In genomic region chr11:47852053-47852452, GRCh38 we compare ENCODE assay signal across 24 cellular contexts. TPM values are rescaled to one million over a fixed set of nuclear protein-coding genes. Genes with fewer than 3 reads are reported as not detected.
DNase-seq lines count a peak whose midpoint lies in the region; ATAC-seq, FAIRE-seq and TF ChIP-seq lines count a peak whose summit lies in the region.
"Had no signal": no experiment of that assay in that cellular context is flagged by ENCODE, and none has a peak within 500 bp of the region (broad histone marks: within the 10 kb centered on the region; RNA-seq: fewer than 3 reads in every experiment).

No MANE protein-coding gene starts in this region.

- H3K27me3 Mint-ChIP-seq in CD4-positive, CD25-positive, alpha-beta regulatory T cell = no peaks in the 10 kb centered on the region
- no peaks in the 10 kb centered on the region for H3K27me3 Mint-ChIP-seq in activated naive CD8-positive, alpha-beta T cell treated with anti-CD3 and anti-CD28 coated beads, Interleukin-2, amount 50 U/mL, for 24 hours
- H3K27me3 Mint-ChIP-seq in naive thymus-derived CD8-positive, alpha-beta T cell = no peaks in the 10 kb centered on the region

- no peaks in the 10 kb centered on the region for H3K36me3 ChIP-seq in CD4-positive, CD25-positive, alpha-beta regulatory T cell (ENCODE audit: control insufficient read depth, insufficient read depth, low read length)

- no peak for FAIRE-seq in H54 (lab: Jason Lieb, UNC)
- FAIRE-seq: astrocyte, D721Med, GM12892 had no signal

- no peaks in the 10 kb centered on the region for H3K9me3 Mint-ChIP-seq in CD4-positive, CD25-positive, alpha-beta regulatory T cell
- H3K9me3 Mint-ChIP-seq in activated naive CD8-positive, alpha-beta T cell treated with anti-CD3 and anti-CD28 coated beads, Interleukin-2, amount 50 U/mL, for 24 hours = no peaks in the 10 kb centered on the region
- no peaks in the 10 kb centered on the region for H3K9me3 Mint-ChIP-seq in naive thymus-derived CD8-positive, alpha-beta T cell
- H3K9me3 Mint-ChIP-seq: activated naive CD4-positive, alpha-beta T cell treated with anti-CD3 and anti-CD28 coated beads, Interleukin-2, amount 50 U/mL, for 72 hours; CD14-positive monocyte; immature natural killer cell had no signal

- no peak for TF ChIP-seq POLR2A in H54 (IDR thresholded peaks at IDR 0.05; ENCODE audit: low read depth, low read length)

- no peak for ATAC-seq in CD4-positive, CD25-positive, alpha-beta regulatory T cell (ENCODE audit: low read depth in 2 of 2)
- no peak for ATAC-seq in activated naive CD8-positive, alpha-beta T cell treated with anti-CD3 and anti-CD28 coated beads, Interleukin-2, amount 50 U/mL, for 24 hours
- ATAC-seq in naive thymus-derived CD8-positive, alpha-beta T cell = no peak
- ATAC-seq: activated naive CD4-positive, alpha-beta T cell treated with anti-CD3 and anti-CD28 coated beads, Interleukin-2, amount 50 U/mL, for 72 hours; left lobe of liver; PC-3; Right ventricle myocardium inferior had no signal

- H3K27me3 ChIP-seq in CD4-positive, CD25-positive, alpha-beta regulatory T cell (ENCODE audit: control insufficient read depth, insufficient read depth, low read length) = no peaks in the 10 kb centered on the region

- peak overlapping the region in 1 of 4 donors; percentile 82 for H3K4me3 Mint-ChIP-seq in CD4-positive, CD25-positive, alpha-beta regulatory T cell
- no peak overlapping the region for H3K4me3 Mint-ChIP-seq in activated naive CD8-positive, alpha-beta T cell treated with anti-CD3 and anti-CD28 coated beads, Interleukin-2, amount 50 U/mL, for 24 hours
- H3K4me3 Mint-ChIP-seq in naive thymus-derived CD8-positive, alpha-beta T cell = no peak overlapping the region
- H3K4me3 Mint-ChIP-seq: CD14-positive monocyte, immature natural killer cell had no signal

- peak overlapping the region; percentile 67 for H3K27ac ChIP-seq in CD4-positive, CD25-positive, alpha-beta regulatory T cell (ENCODE audit: insufficient read depth, low read length, poor library complexity, severe bottlenecking)

- peak overlapping the region in 2 of 3 donors; percentile 85 to 99 for H3K27ac Mint-ChIP-seq in CD4-positive, CD25-positive, alpha-beta regulatory T cell
- H3K27ac Mint-ChIP-seq in activated naive CD8-positive, alpha-beta T cell treated with anti-CD3 and anti-CD28 coated beads, Interleukin-2, amount 50 U/mL, for 24 hours = peak overlapping the region; percentile 27
- H3K27ac Mint-ChIP-seq in naive thymus-derived CD8-positive, alpha-beta T cell = peak overlapping the region in 8 of 10 donors; percentile 74 to 95 (median 86)

- peaks cover 20 to 48% (median 33%) of the 10 kb centered on the region in 4 donors for H3K4me1 Mint-ChIP-seq in CD4-positive, CD25-positive, alpha-beta regulatory T cell
- H3K4me1 Mint-ChIP-seq in activated naive CD8-positive, alpha-beta T cell treated with anti-CD3 and anti-CD28 coated beads, Interleukin-2, amount 50 U/mL, for 24 hours = peaks cover 39% of the 10 kb centered on the region
- H3K4me1 Mint-ChIP-seq in naive thymus-derived CD8-positive, alpha-beta T cell = peaks cover 23 to 66% (median 42%) of the 10 kb centered on the region in 4 donors

- H3K4me3 ChIP-seq in CD4-positive, CD25-positive, alpha-beta regulatory T cell (ENCODE audit: low read depth, low read length) = no peak overlapping the region

- DNase-seq in CD4-positive, CD25-positive, alpha-beta regulatory T cell = no peak
- peak; percentile 56 for DNase-seq in M059J (ENCODE audit: low read depth)
- no peak for DNase-seq in activated naive CD8-positive, alpha-beta T cell treated with anti-CD3 and anti-CD28 coated beads, Interleukin-2, amount 50 U/mL, for 24 hours
- no peak for DNase-seq in naive thymus-derived CD8-positive, alpha-beta T cell
- DNase-seq in H54 (ENCODE audit: insufficient read length, low spot score) = no peak
- no peak for DNase-seq in G401 (ENCODE audit: low spot score)
- DNase-seq in OCI-M1 (lab: John Stamatoyannopoulos, UW) = no peak
- DNase-seq: activated CD4-positive, alpha-beta T cell treated with anti-CD3 and anti-CD28 coated beads, Interleukin-2, amount 50 U/mL, for 1 hour; caudate nucleus; hippocampal formation; immature natural killer cell; Kasumi-1; NCI-H1694; PC-3; stimulated activated CD8-positive, alpha-beta memory T cell treated with anti-CD3 and anti-CD28 coated beads, Interleukin-4, amount 100 ng/mL, for 48 hours; T-helper 9 cell; trophoblast cell had no signal

- H3K4me1 ChIP-seq in CD4-positive, CD25-positive, alpha-beta regulatory T cell (ENCODE audit: control insufficient read depth, insufficient read depth, low read length, poor library complexity, severe bottlenecking) = peaks cover 28% of the 10 kb centered on the region

- in situ Hi-C loops in G401 (cut with HindIII; ENCODE audit: low sequenced_read_pairs) = no loop called here

- H3K9me3 ChIP-seq in CD4-positive, CD25-positive, alpha-beta regulatory T cell (ENCODE audit: control insufficient read depth in 2 of 2, low read length in 2 of 2) = no peaks in the 10 kb centered on the region

- no peaks in the 10 kb centered on the region for H3K36me3 Mint-ChIP-seq in CD4-positive, CD25-positive, alpha-beta regulatory T cell
- peaks cover 8% of the 10 kb centered on the region for H3K36me3 Mint-ChIP-seq in activated naive CD8-positive, alpha-beta T cell treated with anti-CD3 and anti-CD28 coated beads, Interleukin-2, amount 50 U/mL, for 24 hours (ENCODE audit: low read depth)
- H3K36me3 Mint-ChIP-seq in naive thymus-derived CD8-positive, alpha-beta T cell = peaks cover 0 to 3% (median 0%) of the 10 kb centered on the region in 3 donors
- H3K36me3 Mint-ChIP-seq: CD14-positive monocyte, immature natural killer cell had no signal

- POLR2A ChIA-PET in naive thymus-derived CD8-positive, alpha-beta T cell (lab: Charles Lee) = interaction anchor here (1.3 to 1.6 kb wide), 2 partner anchors 10 to 16 kb away, joined by 3 read pairs; no protein-coding TSS in a partner anchor

RNA-seq across cellular contexts. Expression of gene NUP160, which starts 3.9 kb away (rescaled TPM):
- total RNA-seq in CD4-positive, CD25-positive, alpha-beta regulatory T cell = 43.0 TPM
- 10 to 100 TPM; 23.5 to 40.2 (median 24.8) TPM for polyA plus RNA-seq in CD4-positive, CD25-positive, alpha-beta regulatory T cell
- 28.2 and 43.3 TPM in 2 replicates for total RNA-seq in M059J (2014; rRNA removed; shearing (Covaris generic))
- total RNA-seq in naive thymus-derived CD8-positive, alpha-beta T cell = 10 to 100 TPM; 67.0 to 71.7 TPM
- polyA plus RNA-seq in naive thymus-derived CD8-positive, alpha-beta T cell = 10 to 100 TPM; 24.0 to 30.8 (median 25.7) TPM
- total RNA-seq in G401 (2014; rRNA removed; shearing (Covaris generic)) = 38.5 and 61.9 TPM in 2 replicates

Comparison
In these comparisons a context has a peak if more than half of its experiments do, and no peak if none do; other contexts are left out.
1. H3K27ac Mint-ChIP-seq: peak in every context shown above with its lines; median percentile 92 in CD4-positive, CD25-positive, alpha-beta regulatory T cell; 86 in naive thymus-derived CD8-positive, alpha-beta T cell; 27 in activated naive CD8-positive, alpha-beta T cell treated with anti-CD3 and anti-CD28 coated beads, Interleukin-2, amount 50 U/mL, for 24 hours.